Comparison of ENCODE assay signal across 38 cellular contexts in genomic region chr3:14646150-14646573, GRCh38. TPM values are rescaled to one million over a fixed set of nuclear protein-coding genes. Genes with fewer than 3 reads are reported as not detected.
"Had no signal": no experiment of that assay in that cellular context is flagged by ENCODE, and none has a peak within 500 bp of the region (broad histone marks: within the 10 kb centered on the region; RNA-seq: fewer than 3 reads in every experiment).

No MANE protein-coding gene starts in this region.

- H3K4me3 ChIP-seq: coronary artery, dorsolateral prefrontal cortex, esophagus muscularis mucosa, gastrocnemius medialis, heart left ventricle had no signal

- H3K9me3 Mint-ChIP-seq: activated B cell treated with CpG ODN at 0.5 μM for 24 hours; activated CD8-positive, alpha-beta T cell treated with anti-CD3 and anti-CD28 coated beads for 36 hours; activated naive CD4-positive, alpha-beta T cell treated with anti-CD3 and anti-CD28 coated beads for 36 hours; activated naive CD8-positive, alpha-beta T cell treated with anti-CD3 and anti-CD28 coated beads for 36 hours; activated T-cell treated with anti-CD3 and anti-CD28 coated beads, Interleukin-2, amount 50 U/mL, for 4 hours; activated T-helper 2 cell treated with anti-CD3 and anti-CD28 coated beads, Interferon-gamma antibody, Interleukin-2, Interleukin-4, amounts not matched to agents 10 μg/mL and 5 μg/mL and 100 μg/mL, durations not matched to agents 14 hours and 24 hours and 36 hours; central memory CD8-positive, alpha-beta T cell; dendritic cell treated with granulocyte-macrophage colony-stimulating factor and Interleukin-4, amounts not matched to agents 40 ng/mL and 50 ng/mL, for 4 days; endodermal cell; T-helper 2 cell treated with Interferon-gamma antibody and Interleukin-4, amounts not matched to agents 5 μg/mL and 100 μg/mL, for 36 hours had no signal

- ATAC-seq: activated CD4-positive, CD25-positive, alpha-beta regulatory T cell treated with anti-CD3 and anti-CD28 coated beads, Interleukin-2, amount 50 U/mL, for 24 hours; activated CD8-positive, alpha-beta T cell treated with anti-CD3 and anti-CD28 coated beads for 36 hours; activated T-cell treated with anti-CD3 and anti-CD28 coated beads, Interleukin-2, amount 50 U/mL, for 4 hours; foreskin keratinocyte; gastrocnemius medialis; T-helper 17 cell had no signal

- H3K4me1 Mint-ChIP-seq: endodermal cell had no signal

- H3K4me3 Mint-ChIP-seq: activated B cell treated with CpG ODN at 0.5 μM for 24 hours; activated CD8-positive, alpha-beta T cell treated with anti-CD3 and anti-CD28 coated beads for 36 hours; activated naive CD4-positive, alpha-beta T cell treated with anti-CD3 and anti-CD28 coated beads for 36 hours; activated naive CD4-positive, alpha-beta T cell treated with anti-CD3 and anti-CD28 coated beads, Interleukin-2, amount 50 U/mL, for 24 hours; activated naive CD8-positive, alpha-beta T cell treated with anti-CD3 and anti-CD28 coated beads for 36 hours; activated T-cell treated with anti-CD3 and anti-CD28 coated beads, Interleukin-2, amount 50 U/mL, for 4 hours; central memory CD8-positive, alpha-beta T cell; dendritic cell treated with granulocyte-macrophage colony-stimulating factor and Interleukin-4, amounts not matched to agents 40 ng/mL and 50 ng/mL, for 4 days; endodermal cell; T-helper 17 cell; T-helper 2 cell treated with Interferon-gamma antibody and Interleukin-4, amounts not matched to agents 5 μg/mL and 100 μg/mL, for 36 hours had no signal

- H3K27ac Mint-ChIP-seq: activated B cell treated with CpG ODN at 0.5 μM for 24 hours; activated CD8-positive, alpha-beta T cell treated with anti-CD3 and anti-CD28 coated beads for 36 hours; activated naive CD4-positive, alpha-beta T cell treated with anti-CD3 and anti-CD28 coated beads for 36 hours; activated naive CD4-positive, alpha-beta T cell treated with anti-CD3 and anti-CD28 coated beads, Interleukin-2, amount 50 U/mL, for 24 hours; activated naive CD8-positive, alpha-beta T cell treated with anti-CD3 and anti-CD28 coated beads for 36 hours; activated T-helper 2 cell treated with anti-CD3 and anti-CD28 coated beads, Interferon-gamma antibody, Interleukin-2, Interleukin-4, amounts not matched to agents 10 μg/mL and 5 μg/mL and 100 μg/mL, durations not matched to agents 14 hours and 24 hours and 36 hours; dendritic cell treated with granulocyte-macrophage colony-stimulating factor and Interleukin-4, amounts not matched to agents 40 ng/mL and 50 ng/mL, for 4 days; endodermal cell; T-helper 17 cell; T-helper 2 cell treated with Interferon-gamma antibody and Interleukin-4, amounts not matched to agents 5 μg/mL and 100 μg/mL, for 36 hours had no signal

- FAIRE-seq: astrocyte, bronchial epithelial cell had no signal

- DNase-seq: activated B cell treated with CpG ODN at 0.5 μM for 24 hours; activated CD4-positive, alpha-beta T cell treated with anti-CD3 and anti-CD28 coated beads for 48 hours; activated CD4-positive, alpha-beta T cell treated with anti-CD3 and anti-CD28 coated beads, Interleukin-2, amount 50 U/mL, for 1 hour; activated CD4-positive, alpha-beta T cell treated with anti-CD3 and anti-CD28 coated beads, Interleukin-2, amount 50 U/mL, for 48 hours; activated CD8-positive, alpha-beta memory T cell treated with anti-CD3 and anti-CD28 coated beads for 24 hours; activated CD8-positive, alpha-beta memory T cell treated with anti-CD3 and anti-CD28 coated beads, Interleukin-2, amount 50 U/mL, for 48 hours; activated CD8-positive, alpha-beta T cell treated with anti-CD3 and anti-CD28 coated beads for 36 hours; activated effector memory CD4-positive, alpha-beta T cell treated with anti-CD3 and anti-CD28 coated beads, Interleukin-2, amount 50 U/mL, for 16 hours; activated naive CD4-positive, alpha-beta T cell treated with anti-CD3 and anti-CD28 coated beads for 36 hours; activated naive CD8-positive, alpha-beta T cell treated with anti-CD3 and anti-CD28 coated beads for 36 hours; activated T-cell treated with anti-CD3 and anti-CD28 coated beads for 4 hours; activated T-cell treated with anti-CD3 and anti-CD28 coated beads, Interleukin-2, amount 50 U/mL, for 4 hours; amniotic stem cell; anterior cingulate cortex; brain microvascular endothelial cell; dorsolateral prefrontal cortex; effector memory CD4-positive, alpha-beta T cell; foreskin keratinocyte; gastrocnemius medialis; glutamatergic neuron; heart left ventricle; T-helper 1 cell; T-helper 17 cell; T1000; WERI-Rb-1 had no signal

- H3K4me1 ChIP-seq: foreskin keratinocyte had no signal

- H3K36me3 ChIP-seq: brain microvascular endothelial cell, esophagus muscularis mucosa, gastrocnemius medialis, heart left ventricle, WERI-Rb-1 had no signal

- H3K9me3 ChIP-seq: esophagus muscularis mucosa, gastrocnemius medialis, heart left ventricle had no signal

- H3K27ac ChIP-seq: brain microvascular endothelial cell, coronary artery, dorsolateral prefrontal cortex, esophagus muscularis mucosa, foreskin keratinocyte, gastrocnemius medialis, heart left ventricle, WERI-Rb-1 had no signal

RNA-seq across cellular contexts. Expression of gene C3orf20, which starts 28.8 kb away (rescaled TPM):
- total RNA-seq: endodermal cell, epithelial cell of proximal tubule, foreskin keratinocyte had no signal
- polyA plus RNA-seq: adipose tissue, foreskin keratinocyte, heart left ventricle had no signal
